23 cellular contexts compared by ENCODE assay signal in the genomic region with DNA sequence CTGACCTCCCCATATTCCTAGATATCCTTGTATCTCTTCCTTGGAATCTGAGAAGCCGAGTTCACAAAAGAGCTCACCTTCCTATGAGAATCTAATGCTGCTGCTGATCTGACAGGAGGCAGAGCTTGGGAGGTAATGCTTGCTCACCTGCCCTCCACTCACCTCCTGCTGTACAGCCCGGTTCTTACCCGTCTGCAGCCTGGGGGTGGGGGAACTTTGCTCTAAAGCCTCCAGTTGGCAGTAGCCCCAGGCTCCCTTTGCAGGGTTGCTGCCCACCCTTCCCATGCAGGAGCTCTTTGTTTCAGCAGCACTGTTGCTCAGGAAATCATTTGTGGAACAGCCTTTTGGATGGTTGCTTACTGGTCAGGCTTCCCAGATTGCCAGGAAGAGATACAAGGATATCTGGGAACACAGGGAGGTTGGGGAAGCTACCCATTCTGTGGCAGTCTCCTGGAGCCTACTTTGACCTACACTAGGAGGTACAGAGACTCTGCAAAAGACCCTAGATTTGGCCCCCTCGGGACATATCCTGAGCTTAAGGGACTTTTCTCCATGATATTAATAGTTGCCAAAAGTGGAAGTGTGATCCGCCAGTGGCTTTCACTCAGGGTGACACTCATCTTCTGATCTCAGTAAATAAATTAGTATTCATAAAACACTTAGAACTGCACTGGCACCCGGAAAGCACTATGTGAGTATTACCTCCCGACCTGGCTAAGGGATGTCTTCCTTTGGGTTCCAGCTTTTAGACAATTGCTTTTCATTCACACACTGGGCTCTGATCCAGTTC.
DNase-seq lines count a peak whose midpoint lies in the region; ATAC-seq and TF ChIP-seq lines count a peak whose summit lies in the region.
"Had no signal": no experiment of that assay in that cellular context is flagged by ENCODE, and none has a peak within 500 bp of the region (broad histone marks: within the 10 kb centered on the region; RNA-seq: fewer than 3 reads in every experiment).

No MANE protein-coding gene starts in this region.

- no peak for TF ChIP-seq CTCF in ovary (IDR thresholded peaks at IDR 0.05)

- H3K9me3 ChIP-seq in ovary: no peaks in the 10 kb centered on the region

- peak; percentile 43 for ATAC-seq in GM21619 (IDR thresholded peaks at IDR 0.05; ENCODE audit: unreplicated experiment)
- peak; percentile 67 for ATAC-seq in HG03342 (IDR thresholded peaks at IDR 0.05; ENCODE audit: unreplicated experiment)
- ATAC-seq in stimulated activated memory B cell treated with anti-CD40 and anti-IgM and Interleukin-4, amounts not matched to agents 10 μg/mL and 1 μg/mL and 100 μg/mL, for 72 hours: peak; percentile 55
- ATAC-seq in GM19324 (IDR thresholded peaks at IDR 0.05; ENCODE audit: low FRiP score, unreplicated experiment): no peak

- H3K27ac ChIP-seq in ovary: no peak overlapping the region
- H3K27ac ChIP-seq: 22Rv1, epithelial cell of prostate had no signal

- H3K27me3 Mint-ChIP-seq in stimulated activated memory B cell treated with anti-CD40 and anti-IgM and Interleukin-4, amounts not matched to agents 10 μg/mL and 1 μg/mL and 100 μg/mL, for 72 hours: no peaks in the 10 kb centered on the region

- intact Hi-C loops in ovary (cut with DNase I): no loop called here

- 65 to 84% (median 69%) methylated on average over 7 of the region's 7 CpGs for WGBS in ovary, 3 donors

- no peaks in the 10 kb centered on the region for H3K4me1 ChIP-seq in ovary (ENCODE audit: insufficient read depth)

- H3K4me3 Mint-ChIP-seq in stimulated activated memory B cell treated with anti-CD40 and anti-IgM and Interleukin-4, amounts not matched to agents 10 μg/mL and 1 μg/mL and 100 μg/mL, for 72 hours: no peak overlapping the region
- H3K4me3 Mint-ChIP-seq: B cell, mesothelial cell of epicardium, neural crest cell had no signal

- peaks cover 15% of the 10 kb centered on the region for H3K4me1 Mint-ChIP-seq in stimulated activated memory B cell treated with anti-CD40 and anti-IgM and Interleukin-4, amounts not matched to agents 10 μg/mL and 1 μg/mL and 100 μg/mL, for 72 hours
- H3K4me1 Mint-ChIP-seq: B cell, mesothelial cell of epicardium, neural crest cell had no signal

- TF ChIP-seq EP300 in ovary (IDR thresholded peaks at IDR 0.05): no peak

- TF ChIP-seq POLR2A in ovary (IDR thresholded peaks at IDR 0.05): no peak

- DNase-seq in DMS53 (lab: John Stamatoyannopoulos, UW) (peak; percentile 13), DMS53 treated with DMSO at 0.1 percent for 48 hours (lab: John Stamatoyannopoulos, UW; ENCODE audit: unreplicated experiment) (no peak), GM19238 (ENCODE audit: insufficient read length, low spot score) (no peak), ovary (no peak)
- DNase-seq: activated CD4-positive, alpha-beta T cell treated with anti-CD3 and anti-CD28 coated beads for 4 hours; activated gamma-delta T cell; Calu3; dermis blood vessel endothelial cell; foreskin melanocyte; left cardiac atrium; NCI-H1417; retina; RPMI8226; stimulated activated CD4-positive, alpha-beta T cell treated with anti-CD3 and anti-CD28 coated beads, Interleukin-12 subunit alpha, Interleukin-12 subunit beta, amount 100 ng/mL, for 4 hours had no signal

- no peaks in the 10 kb centered on the region for H3K27me3 ChIP-seq in ovary

- H3K27ac Mint-ChIP-seq in stimulated activated memory B cell treated with anti-CD40 and anti-IgM and Interleukin-4, amounts not matched to agents 10 μg/mL and 1 μg/mL and 100 μg/mL, for 72 hours: no peak overlapping the region
- H3K27ac Mint-ChIP-seq: B cell, mesothelial cell of epicardium had no signal

- no peaks in the 10 kb centered on the region for H3K36me3 ChIP-seq in ovary

- no peak overlapping the region for H3K4me3 ChIP-seq in ovary

- H3K9me3 Mint-ChIP-seq in stimulated activated memory B cell treated with anti-CD40 and anti-IgM and Interleukin-4, amounts not matched to agents 10 μg/mL and 1 μg/mL and 100 μg/mL, for 72 hours: peaks cover 7% of the 10 kb centered on the region
- H3K9me3 Mint-ChIP-seq: mesothelial cell of epicardium, neural crest cell had no signal

- H3K36me3 Mint-ChIP-seq in stimulated activated memory B cell treated with anti-CD40 and anti-IgM and Interleukin-4, amounts not matched to agents 10 μg/mL and 1 μg/mL and 100 μg/mL, for 72 hours: no peaks in the 10 kb centered on the region
- H3K36me3 Mint-ChIP-seq: mesothelial cell of epicardium had no signal
